In the genomic region with DNA sequence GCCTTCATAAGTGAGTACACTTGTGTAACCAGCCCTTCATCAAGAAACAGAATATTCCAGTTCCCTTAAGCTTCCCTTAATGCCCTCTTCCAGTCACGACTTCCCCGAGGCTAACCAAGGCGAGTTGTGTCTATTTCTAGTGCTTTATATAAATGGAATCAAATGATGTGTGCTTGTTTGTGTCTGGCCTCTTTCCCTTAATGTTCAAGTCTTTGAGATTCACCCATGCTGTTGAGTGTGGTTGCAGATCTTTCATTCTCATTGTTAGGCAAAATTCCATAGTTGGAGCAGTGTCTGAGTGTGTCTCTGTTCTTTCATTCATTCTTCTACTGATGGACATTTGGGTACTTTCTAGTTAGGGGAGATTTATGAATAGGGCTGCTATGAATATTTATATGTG, we compare ENCODE assay signal across 26 cellular contexts.
"Had no signal": no experiment of that assay in that cellular context is flagged by ENCODE, and none has a peak within 500 bp of the region (broad histone marks: within the 10 kb centered on the region; RNA-seq: fewer than 3 reads in every experiment).

No MANE protein-coding gene starts in this region.

- H3K4me1 ChIP-seq: right lobe of liver had no signal

- H3K27ac ChIP-seq: left ventricle myocardium inferior, neutrophil, ovary, right atrium auricular region, right lobe of liver, testis, thyroid gland, transverse colon, upper lobe of left lung, vagina had no signal

- ATAC-seq: heart left ventricle; mucosa of descending colon; naive thymus-derived CD8-positive, alpha-beta T cell; right lobe of liver; stimulated activated memory B cell treated with anti-CD40 and anti-IgM and Interleukin-4, amounts not matched to agents 10 μg/mL and 1 μg/mL and 100 μg/mL, for 72 hours; stimulated activated naive CD8-positive, alpha-beta T cell treated with anti-CD3 and anti-CD28 coated beads, Interleukin-15, amount 100 ng/mL, for 72 hours had no signal

- FAIRE-seq: small intestine had no signal

- H3K4me3 ChIP-seq: heart left ventricle, left ventricle myocardium inferior, lung, mucosa of descending colon, ovary, right atrium auricular region, right lobe of liver, testis, thyroid gland, transverse colon, upper lobe of left lung, vagina had no signal

- H3K9me3 ChIP-seq: heart left ventricle, left ventricle myocardium inferior, mucosa of descending colon, neutrophil, ovary, right atrium auricular region, right lobe of liver, testis, thyroid gland, transverse colon, upper lobe of left lung, vagina had no signal

- H3K27me3 ChIP-seq: heart left ventricle, neutrophil, ovary, right atrium auricular region, right lobe of liver, testis, thyroid gland, transverse colon, upper lobe of left lung, vagina had no signal

- H3K36me3 ChIP-seq: heart left ventricle, left ventricle myocardium inferior, neutrophil, ovary, right atrium auricular region, right lobe of liver, thyroid gland, transverse colon, upper lobe of left lung, vagina had no signal

- DNase-seq: islet precursor cell; left ventricle myocardium inferior; mesendoderm; mucosa of descending colon; occipital lobe; ovary; right lobe of liver; small intestine; stimulated activated CD4-positive, alpha-beta T cell treated with anti-CD3 and anti-CD28 coated beads, Interleukin-1b, Interleukin-23, amount 100 ng/mL, for 48 hours; stimulated activated CD4-positive, alpha-beta T cell treated with anti-CD3 and anti-CD28 coated beads, Interleukin-2, amount 100 ng/mL, for 48 hours; stimulated activated CD4-positive, alpha-beta T cell treated with anti-CD3 and anti-CD28 coated beads, Interleukin-4, amount 100 ng/mL, for 4 hours; stimulated activated CD8-positive, alpha-beta memory T cell treated with anti-CD3 and anti-CD28 coated beads, Interleukin-4, amount 100 ng/mL, for 48 hours; stimulated activated naive CD4-positive, alpha-beta T cell treated with Interleukin-2 at 50 U/mL for 16 hours; stimulated activated naive CD8-positive, alpha-beta T cell treated with anti-CD3 and anti-CD28 coated beads, Interleukin-15, amount 100 ng/mL, for 72 hours; substantia nigra; testis; upper lobe of left lung had no signal
